In genomic region chr1:206464456-206464964, GRCh38 we compare ENCODE assay signal across 1 cellular context.
A peak's percentile ranks its signal among the peaks of the same experiment; 100 is the strongest.
TF ChIP-seq lines count a peak whose summit lies in the region.

No MANE protein-coding gene starts in this region.

TF ChIP-seq in K562, 482 proteins besides CTCF, POLR2A, EP300 and RAD21 (continued from another document and continues in another):
- TF ChIP-seq ZNF318 (IDR thresholded peaks at IDR 0.05; ENCODE audit: borderline replicate concordance in 1 of 2, low read depth in 1 of 2) (no peak), IFI16 (CRISPR knock-in tag; IDR thresholded peaks at IDR 0.05) (no peak), MCM2 (IDR thresholded peaks at IDR 0.05; ENCODE audit: low read depth) (no peak), BCLAF1 (IDR thresholded peaks at IDR 0.05; ENCODE audit: borderline replicate concordance in 1 of 2, control insufficient read depth in 1 of 2, low read depth in 2 of 2, low read length in 1 of 2) (no peak), ZKSCAN3 (CRISPR knock-in tag; IDR thresholded peaks at IDR 0.05) (no peak), ZNF384 (IDR thresholded peaks at IDR 0.05; ENCODE audit: low read depth, low read length) (no peak), C11orf30 (IDR thresholded peaks at IDR 0.05; ENCODE audit: low read depth) (peak; percentile 87), ZNF740 (CRISPR knock-in tag; IDR thresholded peaks at IDR 0.05) (no peak), ZNF740 (tag; IDR thresholded peaks at IDR 0.05) (no peak), ZMIZ1 (IDR thresholded peaks at IDR 0.05; ENCODE audit: low read depth in 2 of 2, low read length in 2 of 2) (no peak), BMI1 (IDR thresholded peaks at IDR 0.05; ENCODE audit: low read length) (no peak), FOXK2 (conservative IDR thresholded peaks at IDR 0.05 in 1 of 2, IDR thresholded peaks at IDR 0.05 in 1 of 2; ENCODE audit: low read depth in 2 of 2) (0 out of 4 replicates have a peak, but pooled peaks have one; percentile 30 to 45), ATF2 (CRISPR knock-in tag; IDR thresholded peaks at IDR 0.05) (no peak), RBBP5 (IDR thresholded peaks at IDR 0.05; ENCODE audit: borderline replicate concordance, insufficient read depth, low read length, poor library complexity, severe bottlenecking) (no peak), TBL1XR1 (IDR thresholded peaks at IDR 0.05; ENCODE audit: low read length in 2 of 2) (no peak), KLF10 (CRISPR knock-in tag; IDR thresholded peaks at IDR 0.05) (no peak), HMGN3 (IDR thresholded peaks at IDR 0.05; ENCODE audit: borderline replicate concordance, extremely low read depth, insufficient read length, low read depth, low read length) (no peak), FOSL1 (tag; conservative IDR thresholded peaks at IDR 0.05) (0 out of 2 replicates have a peak, but pooled peaks have one; percentile 37), CGGBP1 (CRISPR knock-in tag; IDR thresholded peaks at IDR 0.05) (no peak), FOXK1 (CRISPR knock-in tag; IDR thresholded peaks at IDR 0.05; ENCODE audit: borderline replicate concordance) (no peak), SMARCA5 (IDR thresholded peaks at IDR 0.05) (no peak), CREB1 (IDR thresholded peaks at IDR 0.05) (no peak), CREB1 (CRISPR knock-in tag; IDR thresholded peaks at IDR 0.05) (no peak), KDM1A (IDR thresholded peaks at IDR 0.05) (0 out of 4 replicates have a peak, but pooled peaks of 1 of the 2 experiments have one; percentile 24), ZNF584 (CRISPR knock-in tag; IDR thresholded peaks at IDR 0.05; ENCODE audit: low read depth) (no peak), BACH1 (tag; IDR thresholded peaks at IDR 0.05) (peak; percentile 69; the same call in 1 of the 2 replicates), SMAD2 (IDR thresholded peaks at IDR 0.05; ENCODE audit: low read depth, low read length) (no peak), SMARCB1 (IDR thresholded peaks at IDR 0.05; ENCODE audit: insufficient read length, low read depth) (no peak), POLR2H (tag; IDR thresholded peaks at IDR 0.05; ENCODE audit: low read depth) (no peak), ZNF764 (CRISPR knock-in tag; IDR thresholded peaks at IDR 0.05; ENCODE audit: low read depth) (no peak), NKRF (IDR thresholded peaks at IDR 0.05; ENCODE audit: borderline replicate concordance) (no peak), ZNF23 (CRISPR knock-in tag; IDR thresholded peaks at IDR 0.05) (no peak), GTF2F1 (IDR thresholded peaks at IDR 0.05; ENCODE audit: low read depth, low read length) (no peak), BRD4 (IDR thresholded peaks at IDR 0.05) (no peak), HDGF (IDR thresholded peaks at IDR 0.05) (no peak), NR3C1 (CRISPR knock-in tag; IDR thresholded peaks at IDR 0.05) (no peak), ZHX1 (conservative IDR thresholded peaks at IDR 0.05; ENCODE audit: low read length) (no peak), CHCHD3 (CRISPR knock-in tag; IDR thresholded peaks at IDR 0.05) (no peak), ZNF12 (CRISPR knock-in tag; IDR thresholded peaks at IDR 0.05) (no peak), ZBTB1 (CRISPR knock-in tag; IDR thresholded peaks at IDR 0.05; ENCODE audit: borderline replicate concordance, low read depth) (no peak), MAFG (tag; conservative IDR thresholded peaks at IDR 0.05) (peak; percentile 92)
